Comparison of ENCODE assay signal across 10 cellular contexts in the genomic region with DNA sequence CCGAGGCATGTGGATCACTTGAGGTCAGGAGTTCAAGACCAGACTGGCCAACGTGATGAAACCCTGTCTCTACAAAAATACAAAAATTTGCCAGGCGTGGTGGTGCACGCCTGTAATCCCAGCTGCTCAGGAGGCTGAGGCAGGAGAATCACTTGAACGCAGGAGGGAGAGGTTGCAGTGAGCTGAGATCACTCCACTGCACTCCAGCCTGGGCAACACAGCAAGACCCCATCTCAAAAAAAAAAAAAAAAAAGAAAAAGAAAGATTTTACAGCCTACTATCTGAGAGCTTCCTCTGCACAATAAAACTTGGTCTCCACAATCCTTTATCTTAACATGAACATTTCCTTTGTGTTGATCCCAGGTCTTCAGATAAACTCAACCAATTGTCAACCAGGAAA. TPM values are rescaled to one million over a fixed set of nuclear protein-coding genes. Genes with fewer than 3 reads are reported as not detected.
DNase-seq lines count a peak whose midpoint lies in the region; ATAC-seq, FAIRE-seq and TF ChIP-seq lines count a peak whose summit lies in the region.
"Not testable (repeated sequence)": the region's sequence is repeated elsewhere in the genome, so short reads cannot be mapped to it uniquely, and the experiment has no call there.
"Had no signal": no experiment of that assay in that cellular context is flagged by ENCODE, and none has a peak within 500 bp of the region (broad histone marks: within the 10 kb centered on the region; RNA-seq: fewer than 3 reads in every experiment).

No MANE protein-coding gene starts in this region.

- POLR2A ChIA-PET in HEK293 (lab: Yijun Ruan, JAX): interaction anchor here (1.6 kb wide), 1 partner anchor 31 kb away, joined by 3 read pairs; the partner anchor contains the start of gene NUDT8
- POLR2A ChIA-PET in activated naive CD8-positive, alpha-beta T cell treated with anti-CD3 and anti-CD28 coated beads, Interleukin-2, amount 10 ng/mL, durations not matched to agents 7 days and 5 days (lab: Charles Lee): interaction anchor here (0.7 kb wide), 2 partner anchors 31 to 256 kb away, joined by 4 to 5 read pairs; partner anchors contain the start of gene NUDT8
- POLR2A ChIA-PET in HepG2 (lab: Yijun Ruan, JAX): not testable (repeated sequence)

- not testable (repeated sequence) for H3K4me1 Mint-ChIP-seq in activated naive CD8-positive, alpha-beta T cell treated with anti-CD3 and anti-CD28 coated beads, Interleukin-2, amount 10 ng/mL, durations not matched to agents 7 days and 5 days

- H3K4me3 ChIP-seq in HEK293 (ENCODE audit: low read depth, low read length); HepG2 (replicated peaks in 1 of 3; ENCODE audit: insufficient read depth in 1 of 3, low read depth in 2 of 3, low read length in 3 of 3): not testable (repeated sequence)

- WGBS in HepG2 (ENCODE audit: low lambda C conversion rate): 13% methylated on average over 5 of the region's 5 CpGs

- not testable (repeated sequence) for TF ChIP-seq EP300 in HepG2 (IDR thresholded peaks at IDR 0.05; ENCODE audit: low read depth in 2 of 2, low read length in 2 of 2); HepG2 (CRISPR knock-in tag; IDR thresholded peaks at IDR 0.05; ENCODE audit: borderline replicate concordance)

- H3K36me3 ChIP-seq in HEK293 (ENCODE audit: control insufficient read depth in 2 of 2, insufficient read depth in 1 of 2, low read length in 2 of 2); HepG2 (replicated peaks in 1 of 2; ENCODE audit: control insufficient read depth in 1 of 2, insufficient read depth in 2 of 2, low read length in 2 of 2): not testable (repeated sequence)

- not testable (repeated sequence) for H3K36me3 Mint-ChIP-seq in activated naive CD8-positive, alpha-beta T cell treated with anti-CD3 and anti-CD28 coated beads, Interleukin-2, amount 10 ng/mL, durations not matched to agents 7 days and 5 days

- not testable (repeated sequence) for H3K27ac ChIP-seq in HEK293 (ENCODE audit: extremely low read depth, low read depth, low read length); HepG2 (ENCODE audit: extremely low read length, insufficient read depth, low read length)

- not testable (repeated sequence) for H3K27ac Mint-ChIP-seq in activated naive CD8-positive, alpha-beta T cell treated with anti-CD3 and anti-CD28 coated beads, Interleukin-2, amount 10 ng/mL, durations not matched to agents 7 days and 5 days

- intact Hi-C loops in HepG2 (cut with micrococcal nuclease; ENCODE audit: unreplicated experiment); posterior vena cava (cut with DNase I): not testable (repeated sequence)

- CTCF ChIA-PET in HEK293 (lab: Yijun Ruan, JAX) (interaction anchor here (1.0 to 3.2 kb wide), 5 partner anchors 12 to 304 kb away, joined by 3 to 22 read pairs (median 4); partner anchors contain the start of gene NUDT8), HepG2 (lab: Yijun Ruan, JAX; ENCODE audit: low intra/inter-chr PET ratio, low total read pairs) (interaction anchor here (2.4 to 2.9 kb wide), 2 partner anchors 13 to 31 kb away, joined by 13 to 19 read pairs; partner anchors contain the start of gene NUDT8)

- peaks cover 12% of the 10 kb centered on the region for H3K27me3 Mint-ChIP-seq in activated naive CD8-positive, alpha-beta T cell treated with anti-CD3 and anti-CD28 coated beads, Interleukin-2, amount 10 ng/mL, durations not matched to agents 7 days and 5 days

- BruUV-seq in HepG2 (replicated peaks; lab: Mats Ljungman, UMichigan): not testable (repeated sequence)

- FAIRE-seq in HepG2 (lab: Jason Lieb, UNC): not testable (repeated sequence)

- H3K27me3 ChIP-seq in HepG2 (ENCODE audit: control insufficient read depth in 1 of 2, insufficient read depth in 2 of 2, low read length in 2 of 2): peaks cover 1 to 17% of the 10 kb centered on the region in 2 experiments; a peak in 3 of 5 replicates

- not testable (repeated sequence) for H3K9me3 ChIP-seq in HEK293 (ENCODE audit: control insufficient read depth, insufficient read depth, low read depth, low read length); HepG2 (ENCODE audit: low read length)

- not testable (repeated sequence) for ATAC-seq in activated naive CD8-positive, alpha-beta T cell treated with anti-CD3 and anti-CD28 coated beads, Interleukin-2, amount 10 ng/mL, durations not matched to agents 7 days and 5 days (ENCODE audit: low read depth); HepG2

- not testable (repeated sequence) for H3K9ac ChIP-seq in HepG2 (ENCODE audit: insufficient read depth, low read depth, low read length)

- H3K4me2 ChIP-seq in HepG2 (ENCODE audit: low read depth, low read length): not testable (repeated sequence)

- H3K79me2 ChIP-seq in HepG2 (ENCODE audit: insufficient read depth, low read length): not testable (repeated sequence)

- not testable (repeated sequence) for H3K9me3 Mint-ChIP-seq in activated naive CD8-positive, alpha-beta T cell treated with anti-CD3 and anti-CD28 coated beads, Interleukin-2, amount 10 ng/mL, durations not matched to agents 7 days and 5 days

- not testable (repeated sequence) for H3K4me1 ChIP-seq in HEK293 (ENCODE audit: control insufficient read depth, insufficient read depth, low read length)
- H3K4me1 ChIP-seq in HepG2 (ENCODE audit: insufficient read depth, low read length): peaks cover 20% of the 10 kb centered on the region

- TF ChIP-seq RAD21 in HepG2 (CRISPR knock-in tag; IDR thresholded peaks at IDR 0.05): not testable (repeated sequence)

- in situ Hi-C loops in HepG2 (cut with HindIII; ENCODE audit: extremely low pct_ligation_motif_present, low pct_unique_long_range_greater_than_20kb): loop anchor here (25.0 kb wide), 1 partner anchor 127 kb away; no protein-coding TSS in a partner anchor

- not testable (repeated sequence) for TF ChIP-seq POLR2A in HepG2 (IDR thresholded peaks at IDR 0.05; ENCODE audit: insufficient read depth in 1 of 2, low read depth in 2 of 2, low read length in 2 of 2)

- DNase-seq in activated naive CD8-positive, alpha-beta T cell treated with anti-CD3 and anti-CD28 coated beads, Interleukin-2, amount 10 ng/mL, durations not matched to agents 7 days and 5 days: peak; percentile 3
- not testable (repeated sequence) for DNase-seq in HepG2 (ENCODE audit: low spot score)
- peak; percentile 16 for DNase-seq in posterior vena cava (ENCODE audit: low spot score)

- not testable (repeated sequence) for H3K4me3 Mint-ChIP-seq in activated naive CD8-positive, alpha-beta T cell treated with anti-CD3 and anti-CD28 coated beads, Interleukin-2, amount 10 ng/mL, durations not matched to agents 7 days and 5 days

- TF ChIP-seq CTCF in HEK293 (tag by site-specific recombination; IDR thresholded peaks at IDR 0.05); HepG2 (CRISPR knock-in tag; IDR thresholded peaks at IDR 0.05): not testable (repeated sequence)

- not testable (repeated sequence) for H2AFZ ChIP-seq in HepG2 (ENCODE audit: low read length)

- H4K20me1 ChIP-seq in HepG2 (ENCODE audit: insufficient read depth, low read length): not testable (repeated sequence)

RNA-seq across cellular contexts. Expression of gene ACY3, which starts 10.2 kb away (rescaled TPM):
- under 1 TPM; 0.33 to 0.57 TPM for total RNA-seq in activated naive CD8-positive, alpha-beta T cell treated with anti-CD3 and anti-CD28 coated beads, Interleukin-2, amount 10 ng/mL, durations not matched to agents 7 days and 5 days
- total RNA-seq in HepG2 (2016; rRNA removed; fragmentation: Illumina TruSeq; extraction: Trizol) (3.3 and 3.4 TPM in 2 replicates), posterior vena cava (not detected)
- 1.1 and 1.2 TPM in 2 replicates for total RNA-seq in HepG2 (2016; cell fraction: cytosol; rRNA removed; fragmentation: Illumina TruSeq; extraction: Trizol; ENCODE audit: low read depth)
- 3.4 and 4.0 TPM in 2 replicates for total RNA-seq in HepG2 (2016; cell fraction: insoluble cytoplasmic fraction; rRNA removed; fragmentation: Illumina TruSeq; extraction: Trizol)
- total RNA-seq in HepG2 (2016; cell fraction: membrane; rRNA removed; fragmentation: Illumina TruSeq; extraction: Trizol): 1.5 and 1.9 TPM in 2 replicates
- 1.6 and 1.7 TPM in 2 replicates for total RNA-seq in HepG2 (2016; cell fraction: nucleus; rRNA removed; fragmentation: Illumina TruSeq; extraction: Trizol)
- 3.7 and 7.6 TPM in 2 replicates for polyA plus RNA-seq in HepG2 (2011; rRNA removed)
- 3.7 and 4.0 TPM in 2 replicates for polyA plus RNA-seq in HepG2 (2011; cell fraction: cytosol; rRNA removed)
- polyA plus RNA-seq in HepG2 (2011; cell fraction: nucleus; rRNA removed): 8.6 and 13.6 TPM in 2 replicates
- 3.9 and 4.4 TPM in 2 replicates for polyA plus RNA-seq in HepG2 (2012)
- polyA plus RNA-seq in HepG2 (2016; cell fraction: cytosol; fragmentation: Illumina TruSeq; extraction: Trizol; ENCODE audit: low read depth): 0.75 and 1.2 TPM in 2 replicates
- polyA plus RNA-seq in HepG2 (2016; cell fraction: insoluble cytoplasmic fraction; fragmentation: Illumina TruSeq; extraction: Trizol; ENCODE audit: low read depth): 3.5 and 4.2 TPM in 2 replicates
- polyA plus RNA-seq in HepG2 (2016; cell fraction: membrane; fragmentation: Illumina TruSeq; extraction: Trizol; ENCODE audit: low read depth): 1.7 and 1.9 TPM in 2 replicates
- polyA plus RNA-seq in HepG2 (2016; cell fraction: nucleus; fragmentation: Illumina TruSeq; extraction: Trizol; ENCODE audit: insufficient read depth, low read depth): 6.5 and 6.8 TPM in 2 replicates
- polyA minus RNA-seq in HepG2 (2011; rRNA and poly(A)+ RNA removed; ENCODE audit: low replicate concordance): 3.0 TPM in 1 of 2 replicates, not detected in the other
- polyA minus RNA-seq in HepG2 (2011; cell fraction: cytosol; rRNA and poly(A)+ RNA removed): 2.1 and 2.2 TPM in 2 replicates
- polyA minus RNA-seq in HepG2 (2011; cell fraction: nucleus; rRNA and poly(A)+ RNA removed): 0.90 and 1.1 TPM in 2 replicates
- total RNA-seq: A673; CD4-positive, alpha-beta memory T cell had no signal
- polyA plus RNA-seq: AG04450 had no signal

RNA-seq across cellular contexts. Expression of gene ALDH3B2, which starts 13.7 kb away (rescaled TPM):
- not detected for total RNA-seq in activated naive CD8-positive, alpha-beta T cell treated with anti-CD3 and anti-CD28 coated beads, Interleukin-2, amount 10 ng/mL, durations not matched to agents 7 days and 5 days
- total RNA-seq in HepG2 (2016; rRNA removed; fragmentation: Illumina TruSeq; extraction: Trizol) (not detected in 2 replicates), posterior vena cava (not detected)
- total RNA-seq in HepG2 (2016; cell fraction: cytosol; rRNA removed; fragmentation: Illumina TruSeq; extraction: Trizol; ENCODE audit: low read depth): not detected in 2 replicates
- total RNA-seq in HepG2 (2016; cell fraction: insoluble cytoplasmic fraction; rRNA removed; fragmentation: Illumina TruSeq; extraction: Trizol): not detected in 2 replicates
- total RNA-seq in HepG2 (2016; cell fraction: membrane; rRNA removed; fragmentation: Illumina TruSeq; extraction: Trizol): not detected in 2 replicates
- total RNA-seq in HepG2 (2016; cell fraction: nucleus; rRNA removed; fragmentation: Illumina TruSeq; extraction: Trizol): not detected in 2 replicates
- polyA plus RNA-seq in HepG2 (2011; rRNA removed): not detected in 2 replicates
- not detected in 2 replicates for polyA plus RNA-seq in HepG2 (2011; cell fraction: cytosol; rRNA removed)
- polyA plus RNA-seq in HepG2 (2011; cell fraction: nucleus; rRNA removed): not detected in 2 replicates
- polyA plus RNA-seq in HepG2 (2012): not detected in 2 replicates
- polyA plus RNA-seq in HepG2 (2016; cell fraction: cytosol; fragmentation: Illumina TruSeq; extraction: Trizol; ENCODE audit: low read depth): not detected in 2 replicates
- not detected in 2 replicates for polyA plus RNA-seq in HepG2 (2016; cell fraction: insoluble cytoplasmic fraction; fragmentation: Illumina TruSeq; extraction: Trizol; ENCODE audit: low read depth)
- not detected in 2 replicates for polyA plus RNA-seq in HepG2 (2016; cell fraction: membrane; fragmentation: Illumina TruSeq; extraction: Trizol; ENCODE audit: low read depth)
- polyA plus RNA-seq in HepG2 (2016; cell fraction: nucleus; fragmentation: Illumina TruSeq; extraction: Trizol; ENCODE audit: insufficient read depth, low read depth): not detected in 2 replicates
- polyA minus RNA-seq in HepG2 (2011; rRNA and poly(A)+ RNA removed; ENCODE audit: low replicate concordance): not detected in 2 replicates
- polyA minus RNA-seq in HepG2 (2011; cell fraction: cytosol; rRNA and poly(A)+ RNA removed): not detected in 2 replicates
- polyA minus RNA-seq in HepG2 (2011; cell fraction: nucleus; rRNA and poly(A)+ RNA removed): not detected in 2 replicates
- total RNA-seq: A673; CD4-positive, alpha-beta memory T cell; CD4-positive, CD25-positive, alpha-beta regulatory T cell; CD8-positive, alpha-beta memory T cell had no signal
- polyA plus RNA-seq: AG04450; CD14-positive monocyte; CD4-positive, alpha-beta memory T cell; CD4-positive, CD25-positive, alpha-beta regulatory T cell; CD8-positive, alpha-beta memory T cell had no signal

RNA-seq across cellular contexts. Expression of gene TBX10, which starts 21.2 kb away (rescaled TPM):
- total RNA-seq in activated naive CD8-positive, alpha-beta T cell treated with anti-CD3 and anti-CD28 coated beads, Interleukin-2, amount 10 ng/mL, durations not matched to agents 7 days and 5 days: not detected
- 0.17 and 0.27 TPM in 2 replicates for total RNA-seq in HepG2 (2016; rRNA removed; fragmentation: Illumina TruSeq; extraction: Trizol)
- total RNA-seq in HepG2 (2016; cell fraction: cytosol; rRNA removed; fragmentation: Illumina TruSeq; extraction: Trizol; ENCODE audit: low read depth): not detected in 2 replicates
- 0.15 and 0.45 TPM in 2 replicates for total RNA-seq in HepG2 (2016; cell fraction: insoluble cytoplasmic fraction; rRNA removed; fragmentation: Illumina TruSeq; extraction: Trizol)
- total RNA-seq in HepG2 (2016; cell fraction: membrane; rRNA removed; fragmentation: Illumina TruSeq; extraction: Trizol): 0.15 and 0.28 TPM in 2 replicates
- total RNA-seq in HepG2 (2016; cell fraction: nucleus; rRNA removed; fragmentation: Illumina TruSeq; extraction: Trizol): 0.25 and 0.31 TPM in 2 replicates
- polyA plus RNA-seq in HepG2 (2011; rRNA removed): 1.7 and 3.1 TPM in 2 replicates
- 1.5 and 2.1 TPM in 2 replicates for polyA plus RNA-seq in HepG2 (2011; cell fraction: cytosol; rRNA removed)
- polyA plus RNA-seq in HepG2 (2011; cell fraction: nucleus; rRNA removed): 2.4 and 3.7 TPM in 2 replicates
- 1.1 and 4.1 TPM in 2 replicates for polyA plus RNA-seq in HepG2 (2012)
- polyA plus RNA-seq in HepG2 (2016; cell fraction: cytosol; fragmentation: Illumina TruSeq; extraction: Trizol; ENCODE audit: low read depth): 0.36 and 0.74 TPM in 2 replicates
- polyA plus RNA-seq in HepG2 (2016; cell fraction: insoluble cytoplasmic fraction; fragmentation: Illumina TruSeq; extraction: Trizol; ENCODE audit: low read depth): 0.87 and 1.3 TPM in 2 replicates
- polyA plus RNA-seq in HepG2 (2016; cell fraction: membrane; fragmentation: Illumina TruSeq; extraction: Trizol; ENCODE audit: low read depth): 0.65 and 0.89 TPM in 2 replicates
- 0.82 and 1.00 TPM in 2 replicates for polyA plus RNA-seq in HepG2 (2016; cell fraction: nucleus; fragmentation: Illumina TruSeq; extraction: Trizol; ENCODE audit: insufficient read depth, low read depth)
- 0.72 TPM in 1 of 2 replicates, not detected in the other for polyA minus RNA-seq in HepG2 (2011; rRNA and poly(A)+ RNA removed; ENCODE audit: low replicate concordance)
- 0.62 and 1.3 TPM in 2 replicates for polyA minus RNA-seq in HepG2 (2011; cell fraction: cytosol; rRNA and poly(A)+ RNA removed)
- 0.26 TPM in 1 of 2 replicates, not detected in the other for polyA minus RNA-seq in HepG2 (2011; cell fraction: nucleus; rRNA and poly(A)+ RNA removed)
- total RNA-seq in posterior vena cava: not detected
- total RNA-seq: A673; CD4-positive, alpha-beta memory T cell; CD4-positive, CD25-positive, alpha-beta regulatory T cell; CD8-positive, alpha-beta memory T cell had no signal
- polyA plus RNA-seq: AG04450; CD14-positive monocyte; CD4-positive, alpha-beta memory T cell; CD4-positive, CD25-positive, alpha-beta regulatory T cell; CD8-positive, alpha-beta memory T cell had no signal

RNA-seq across cellular contexts. Expression of gene NUDT8, which starts 31.0 kb away (rescaled TPM):
- 10 to 100 TPM; 10.9 to 12.4 TPM for total RNA-seq in activated naive CD8-positive, alpha-beta T cell treated with anti-CD3 and anti-CD28 coated beads, Interleukin-2, amount 10 ng/mL, durations not matched to agents 7 days and 5 days
- 18.0 and 25.8 TPM in 2 replicates for total RNA-seq in HepG2 (2016; rRNA removed; fragmentation: Illumina TruSeq; extraction: Trizol)
- 20.3 and 23.2 TPM in 2 replicates for total RNA-seq in HepG2 (2016; cell fraction: cytosol; rRNA removed; fragmentation: Illumina TruSeq; extraction: Trizol; ENCODE audit: low read depth)
- 15.4 and 25.8 TPM in 2 replicates for total RNA-seq in HepG2 (2016; cell fraction: insoluble cytoplasmic fraction; rRNA removed; fragmentation: Illumina TruSeq; extraction: Trizol)
- 20.1 and 24.5 TPM in 2 replicates for total RNA-seq in HepG2 (2016; cell fraction: membrane; rRNA removed; fragmentation: Illumina TruSeq; extraction: Trizol)
- 14.1 and 16.1 TPM in 2 replicates for total RNA-seq in HepG2 (2016; cell fraction: nucleus; rRNA removed; fragmentation: Illumina TruSeq; extraction: Trizol)
- polyA plus RNA-seq in HepG2 (2011; rRNA removed): 6.7 and 7.8 TPM in 2 replicates
- polyA plus RNA-seq in HepG2 (2011; cell fraction: cytosol; rRNA removed): 4.9 and 12.5 TPM in 2 replicates
- polyA plus RNA-seq in HepG2 (2011; cell fraction: nucleus; rRNA removed): 38.1 and 38.7 TPM in 2 replicates
- polyA plus RNA-seq in HepG2 (2012): 13.5 and 13.9 TPM in 2 replicates
- 26.1 and 30.7 TPM in 2 replicates for polyA plus RNA-seq in HepG2 (2016; cell fraction: cytosol; fragmentation: Illumina TruSeq; extraction: Trizol; ENCODE audit: low read depth)
- 20.3 and 26.5 TPM in 2 replicates for polyA plus RNA-seq in HepG2 (2016; cell fraction: insoluble cytoplasmic fraction; fragmentation: Illumina TruSeq; extraction: Trizol; ENCODE audit: low read depth)
- 20.2 and 22.8 TPM in 2 replicates for polyA plus RNA-seq in HepG2 (2016; cell fraction: membrane; fragmentation: Illumina TruSeq; extraction: Trizol; ENCODE audit: low read depth)
- 27.4 and 28.8 TPM in 2 replicates for polyA plus RNA-seq in HepG2 (2016; cell fraction: nucleus; fragmentation: Illumina TruSeq; extraction: Trizol; ENCODE audit: insufficient read depth, low read depth)
- polyA minus RNA-seq in HepG2 (2011; rRNA and poly(A)+ RNA removed; ENCODE audit: low replicate concordance): 11.2 and 17.2 TPM in 2 replicates
- polyA minus RNA-seq in HepG2 (2011; cell fraction: cytosol; rRNA and poly(A)+ RNA removed): 5.1 and 6.1 TPM in 2 replicates
- 11.8 and 16.4 TPM in 2 replicates for polyA minus RNA-seq in HepG2 (2011; cell fraction: nucleus; rRNA and poly(A)+ RNA removed)
- total RNA-seq in posterior vena cava: 1 to 10 TPM; 4.6 to 5.7 TPM

RNA-seq across cellular contexts. Expression of gene NDUFV1, which starts 54.0 kb away (rescaled TPM):
- 100 to 1,000 TPM; 211 to 219 TPM for total RNA-seq in activated naive CD8-positive, alpha-beta T cell treated with anti-CD3 and anti-CD28 coated beads, Interleukin-2, amount 10 ng/mL, durations not matched to agents 7 days and 5 days
- total RNA-seq in HepG2 (2016; rRNA removed; fragmentation: Illumina TruSeq; extraction: Trizol): 137 and 140 TPM in 2 replicates
- 56.4 and 57.7 TPM in 2 replicates for total RNA-seq in HepG2 (2016; cell fraction: cytosol; rRNA removed; fragmentation: Illumina TruSeq; extraction: Trizol; ENCODE audit: low read depth)
- 130 and 141 TPM in 2 replicates for total RNA-seq in HepG2 (2016; cell fraction: insoluble cytoplasmic fraction; rRNA removed; fragmentation: Illumina TruSeq; extraction: Trizol)
- 58.9 and 72.8 TPM in 2 replicates for total RNA-seq in HepG2 (2016; cell fraction: membrane; rRNA removed; fragmentation: Illumina TruSeq; extraction: Trizol)
- total RNA-seq in HepG2 (2016; cell fraction: nucleus; rRNA removed; fragmentation: Illumina TruSeq; extraction: Trizol): 73.7 and 87.9 TPM in 2 replicates
- polyA plus RNA-seq in HepG2 (2011; rRNA removed): 88.9 and 92.4 TPM in 2 replicates
- 80.9 and 124 TPM in 2 replicates for polyA plus RNA-seq in HepG2 (2011; cell fraction: cytosol; rRNA removed)
- 241 and 294 TPM in 2 replicates for polyA plus RNA-seq in HepG2 (2011; cell fraction: nucleus; rRNA removed)
- 86.7 and 89.4 TPM in 2 replicates for polyA plus RNA-seq in HepG2 (2012)
- polyA plus RNA-seq in HepG2 (2016; cell fraction: cytosol; fragmentation: Illumina TruSeq; extraction: Trizol; ENCODE audit: low read depth): 41.2 and 47.2 TPM in 2 replicates
- polyA plus RNA-seq in HepG2 (2016; cell fraction: insoluble cytoplasmic fraction; fragmentation: Illumina TruSeq; extraction: Trizol; ENCODE audit: low read depth): 109 and 121 TPM in 2 replicates
- 38.1 and 45.1 TPM in 2 replicates for polyA plus RNA-seq in HepG2 (2016; cell fraction: membrane; fragmentation: Illumina TruSeq; extraction: Trizol; ENCODE audit: low read depth)
- polyA plus RNA-seq in HepG2 (2016; cell fraction: nucleus; fragmentation: Illumina TruSeq; extraction: Trizol; ENCODE audit: insufficient read depth, low read depth): 169 and 179 TPM in 2 replicates
- 124 and 164 TPM in 2 replicates for polyA minus RNA-seq in HepG2 (2011; rRNA and poly(A)+ RNA removed; ENCODE audit: low replicate concordance)
- polyA minus RNA-seq in HepG2 (2011; cell fraction: cytosol; rRNA and poly(A)+ RNA removed): 50.1 and 58.7 TPM in 2 replicates
- 52.5 and 56.4 TPM in 2 replicates for polyA minus RNA-seq in HepG2 (2011; cell fraction: nucleus; rRNA and poly(A)+ RNA removed)
- total RNA-seq in posterior vena cava: 100 to 1,000 TPM; 112 to 116 TPM
